In the genomic region with DNA sequence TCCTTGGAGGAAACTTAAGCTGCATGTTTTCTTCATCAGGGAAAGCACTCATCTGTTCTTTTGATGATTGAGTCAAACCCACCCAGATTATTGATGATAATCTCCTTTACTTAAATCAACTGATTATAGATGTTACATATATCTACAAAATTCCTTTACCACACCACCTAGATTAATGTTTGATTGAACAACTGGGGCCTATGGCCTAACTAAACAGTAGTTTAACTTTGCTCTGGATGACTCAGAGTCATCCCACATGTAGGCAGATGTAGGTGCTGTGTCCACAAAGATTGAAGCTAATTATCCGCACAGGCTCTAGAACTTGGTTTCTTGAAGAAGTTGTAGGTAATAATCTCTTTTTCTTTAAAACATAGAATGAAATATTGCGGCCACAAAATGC, we compare ENCODE assay signal across 21 cellular contexts. TPM values are rescaled to one million over a fixed set of nuclear protein-coding genes. Genes with fewer than 3 reads are reported as not detected.
DNase-seq lines count a peak whose midpoint lies in the region; ATAC-seq and TF ChIP-seq lines count a peak whose summit lies in the region.
"Had no signal": no experiment of that assay in that cellular context is flagged by ENCODE, and none has a peak within 500 bp of the region (broad histone marks: within the 10 kb centered on the region; RNA-seq: fewer than 3 reads in every experiment).

No MANE protein-coding gene starts in this region.

- DNase-seq in D341Med (ENCODE audit: low spot score) (peak; percentile 28), PC-3 (peak; percentile 71), fibroblast of lung (ENCODE audit: low read depth in 2 of 2) (peak; percentile 48 to 81), osteoblast (ENCODE audit: insufficient read length, low spot score, missing footprints) (peak; percentile 25), left cardiac atrium (no peak), GDM1 (lab: John Stamatoyannopoulos, UW) (no peak), suprapubic skin (ENCODE audit: low spot score in 2 of 2) (no peak)
- DNase-seq: activated CD8-positive, alpha-beta T cell treated with anti-CD3 and anti-CD28 coated beads, Interleukin-2, amount 10 ng/mL, durations not matched to agents 7 days and 5 days; activated T-cell treated with anti-CD3 and anti-CD28 coated beads, Interleukin-2, amount 50 U/mL, for 48 hours; CD4-positive, alpha-beta T cell; H7; head of caudate nucleus; immature natural killer cell; NCI-H2029; tibial artery had no signal

- POLR2A ChIA-PET in PC-3 (lab: Charles Lee; ENCODE audit: unreplicated experiment), result no interaction called here

- no peaks in the 10 kb centered on the region for H4K20me1 ChIP-seq in PC-3 (ENCODE audit: low read length)
- no peaks in the 10 kb centered on the region for H4K20me1 ChIP-seq in fibroblast of lung (ENCODE audit: control insufficient read depth, extremely low read depth, insufficient read depth, low read length)
- no peaks in the 10 kb centered on the region for H4K20me1 ChIP-seq in osteoblast (ENCODE audit: insufficient read depth, low read length)

- H3K27me3 ChIP-seq in PC-3 (ENCODE audit: low read length), result no peaks in the 10 kb centered on the region
- no peaks in the 10 kb centered on the region for H3K27me3 ChIP-seq in fibroblast of lung (ENCODE audit: control insufficient read depth, insufficient read depth, low read length)
- no peaks in the 10 kb centered on the region for H3K27me3 ChIP-seq in osteoblast (ENCODE audit: insufficient read depth, low read length)
- H3K27me3 ChIP-seq in suprapubic skin, result no peaks in the 10 kb centered on the region
- H3K27me3 ChIP-seq: esophagus muscularis mucosa, tibial artery had no signal

- TF ChIP-seq POLR2A in suprapubic skin (IDR thresholded peaks at IDR 0.05), result no peak

- H3K9me2 ChIP-seq in PC-3 (replicated peaks; ENCODE audit: low read length), result no peaks in the 10 kb centered on the region

- TF ChIP-seq EP300 in suprapubic skin (IDR thresholded peaks at IDR 0.05), result no peak

- ATAC-seq in PC-3, result peak; percentile 73
- no peak for ATAC-seq in SK-N-SH treated with all-trans-retinoic acid at 6 μM for 48 hours
- ATAC-seq in left cardiac atrium, result no peak
- ATAC-seq: activated CD8-positive, alpha-beta T cell treated with anti-CD3 and anti-CD28 coated beads, Interleukin-2, amount 10 ng/mL, durations not matched to agents 7 days and 5 days; activated naive CD4-positive, alpha-beta T cell treated with anti-CD3 and anti-CD28 coated beads, Interleukin-2, amount 50 U/mL, for 72 hours; natural killer cell treated with Interleukin-12 subunit alpha and Interleukin-12 subunit beta and Interleukin-15 and Interleukin-18, amount 100 ng/mL, for 72 hours; stimulated activated effector memory CD8-positive, alpha-beta T cell treated with anti-CD3 and anti-CD28 coated beads, Interleukin-12 subunit alpha, Interleukin-12 subunit beta, amount 100 ng/mL, for 72 hours had no signal

- peak overlapping the region; percentile 82 for H3K4me2 ChIP-seq in PC-3 (ENCODE audit: low read length)
- no peak overlapping the region for H3K4me2 ChIP-seq in fibroblast of lung (ENCODE audit: extremely low read depth, insufficient read depth, low read length)
- H3K4me2 ChIP-seq in osteoblast (ENCODE audit: insufficient read depth, low read length), result no peak overlapping the region

- H3K9ac ChIP-seq in PC-3 (ENCODE audit: low read length) (peak overlapping the region; percentile 85), fibroblast of lung (ENCODE audit: insufficient read depth, low read length) (no peak overlapping the region)

- 91% methylated on average over 2 of the region's 2 CpGs for WGBS in suprapubic skin

- H2AFZ ChIP-seq in PC-3 (ENCODE audit: low read length) (no peak overlapping the region), fibroblast of lung (ENCODE audit: low read length) (no peak overlapping the region), osteoblast (ENCODE audit: low read length) (no peak overlapping the region)

- H3K9me3 ChIP-seq in PC-3 (ENCODE audit: low read length) (no peaks in the 10 kb centered on the region), fibroblast of lung (ENCODE audit: control insufficient read depth, insufficient read depth, low read depth, low read length) (no peaks in the 10 kb centered on the region), osteoblast (ENCODE audit: low read depth, low read length) (no peaks in the 10 kb centered on the region), suprapubic skin (no peaks in the 10 kb centered on the region)
- H3K9me3 ChIP-seq: esophagus muscularis mucosa, tibial artery had no signal

- TF ChIP-seq CTCF in PC-3 (conservative IDR thresholded peaks at IDR 0.05; ENCODE audit: low read depth, low read length) (no peak), fibroblast of lung (conservative IDR thresholded peaks at IDR 0.05 in 1 of 2, IDR thresholded peaks at IDR 0.05 in 1 of 2; ENCODE audit: low read depth in 1 of 2, low read length in 2 of 2) (no peak), osteoblast (IDR thresholded peaks at IDR 0.05; ENCODE audit: extremely low read depth, low read depth, low read length) (no peak), suprapubic skin (IDR thresholded peaks at IDR 0.05) (no peak)

- H3K27ac ChIP-seq in PC-3 (ENCODE audit: low read length), result peak overlapping the region; percentile 99
- no peak overlapping the region for H3K27ac ChIP-seq in fibroblast of lung (ENCODE audit: insufficient read depth, low read length)
- H3K27ac ChIP-seq in osteoblast (ENCODE audit: low read depth, low read length), result no peak overlapping the region
- H3K27ac ChIP-seq in suprapubic skin, result no peak overlapping the region
- H3K27ac ChIP-seq: esophagus muscularis mucosa, tibial artery had no signal

- CTCF ChIA-PET in PC-3 (lab: Charles Lee), result interaction anchor here (0.5 to 1.2 kb wide), 2 partner anchors 39 to 42 kb away, joined by 3 to 4 read pairs; a partner anchor contains a TSS

- H3K36me3 ChIP-seq in PC-3 (ENCODE audit: low read depth, low read length), result no peaks in the 10 kb centered on the region
- H3K36me3 ChIP-seq in fibroblast of lung (ENCODE audit: control insufficient read depth, insufficient read depth, low read length), result no peaks in the 10 kb centered on the region
- H3K36me3 ChIP-seq in osteoblast (ENCODE audit: insufficient read depth, low read length), result no peaks in the 10 kb centered on the region
- no peaks in the 10 kb centered on the region for H3K36me3 ChIP-seq in suprapubic skin
- H3K36me3 ChIP-seq: esophagus muscularis mucosa, tibial artery had no signal

- H3K4me3 ChIP-seq in PC-3 (ENCODE audit: low read length) (peak overlapping the region; percentile 59), fibroblast of lung (replicated peaks in 1 of 4; ENCODE audit: control extremely low read depth in 1 of 4, insufficient read depth in 1 of 4, low read depth in 3 of 4, low read length in 4 of 4) (no peak overlapping the region), osteoblast (ENCODE audit: insufficient read depth, low read length) (no peak overlapping the region), suprapubic skin (no peak overlapping the region)
- H3K4me3 ChIP-seq: esophagus muscularis mucosa, tibial artery had no signal

- H3K4me1 ChIP-seq in PC-3 (ENCODE audit: insufficient read depth, low read length) (peaks cover 63% of the 10 kb centered on the region), fibroblast of lung (ENCODE audit: control insufficient read depth, extremely low read depth, insufficient read depth, low read length) (no peaks in the 10 kb centered on the region), osteoblast (ENCODE audit: insufficient read depth, low read length) (peaks cover 7% of the 10 kb centered on the region), suprapubic skin (no peaks in the 10 kb centered on the region)
- H3K4me1 ChIP-seq: esophagus muscularis mucosa, tibial artery had no signal

- intact Hi-C loops in PC-3 (cut with micrococcal nuclease), result loop anchor here (2.0 to 10.0 kb wide), 3 partner anchors 32 to 158 kb away; a partner anchor contains a TSS
- intact Hi-C loops in left cardiac atrium (cut with DNase I), result no loop called here

- BruUV-seq in PC-3 (replicated peaks; lab: Mats Ljungman, UMichigan), result no TSS peak

- H3K79me2 ChIP-seq in PC-3 (ENCODE audit: low read length), result peaks cover 17% of the 10 kb centered on the region; the same call in 1 of the 2 replicates
- H3K79me2 ChIP-seq in fibroblast of lung (ENCODE audit: control insufficient read depth, insufficient read depth, low read length), result no peaks in the 10 kb centered on the region
- H3K79me2 ChIP-seq in osteoblast (ENCODE audit: insufficient read depth, low read length), result no peaks in the 10 kb centered on the region

- peaks cover 13% of the 10 kb centered on the region for H3F3A ChIP-seq in PC-3 (ENCODE audit: low read length, unreplicated experiment)

TF ChIP-seq in SK-N-SH treated with all-trans-retinoic acid at 6 μM for 48 hours, 23 proteins besides CTCF, POLR2A, EP300 and RAD21:
- TF ChIP-seq ZC3H10 (CRISPR knock-in tag; IDR thresholded peaks at IDR 0.05), result no peak
- TF ChIP-seq, protein P1, sequence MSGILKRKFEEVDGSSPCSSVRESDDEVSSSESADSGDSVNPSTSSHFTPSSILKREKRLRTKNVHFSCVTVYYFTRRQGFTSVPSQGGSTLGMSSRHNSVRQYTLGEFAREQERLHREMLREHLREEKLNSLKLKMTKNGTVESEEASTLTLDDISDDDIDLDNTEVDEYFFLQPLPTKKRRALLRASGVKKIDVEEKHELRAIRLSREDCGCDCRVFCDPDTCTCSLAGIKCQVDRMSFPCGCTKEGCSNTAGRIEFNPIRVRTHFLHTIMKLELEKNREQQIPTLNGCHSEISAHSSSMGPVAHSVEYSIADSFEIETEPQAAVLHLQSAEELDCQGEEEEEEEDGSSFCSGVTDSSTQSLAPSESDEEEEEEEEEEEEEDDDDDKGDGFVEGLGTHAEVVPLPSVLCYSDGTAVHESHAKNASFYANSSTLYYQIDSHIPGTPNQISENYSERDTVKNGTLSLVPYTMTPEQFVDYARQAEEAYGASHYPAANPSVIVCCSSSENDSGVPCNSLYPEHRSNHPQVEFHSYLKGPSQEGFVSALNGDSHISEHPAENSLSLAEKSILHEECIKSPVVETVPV (CRISPR knock-in tag; IDR thresholded peaks at IDR 0.05), result no peak
- TF ChIP-seq ZFP3 (CRISPR knock-in tag; IDR thresholded peaks at IDR 0.05), result no peak
- TF ChIP-seq CSDC2 (CRISPR knock-in tag; IDR thresholded peaks at IDR 0.05), result no peak
- no peak for TF ChIP-seq BACH2 (CRISPR knock-in tag; IDR thresholded peaks at IDR 0.05; ENCODE audit: borderline replicate concordance)

RNA-seq across cellular contexts. Expression of a gene that starts 42.2 kb away (rescaled TPM):
- total RNA-seq in PC-3 (2014; rRNA removed) (22.4 and 28.0 TPM in 2 replicates), fibroblast of lung (0.51 and 1.3 TPM in 2 replicates), osteoblast (0.72 and 3.5 TPM in 2 replicates), left cardiac atrium (1 to 10 TPM in 1 of 2 donors, not detected in 1; 1.0 TPM), suprapubic skin (10 to 100 TPM in 1 of 4 donors, 1 to 10 TPM in 3; 6.4 to 12.0 (median 8.2) TPM)
- polyA plus RNA-seq in fibroblast of lung, result 2.2 and 4.4 TPM in 2 replicates
- polyA plus RNA-seq in fibroblast of lung (2012), result 1.6 and 2.9 TPM in 2 replicates
- polyA minus RNA-seq in fibroblast of lung (ENCODE audit: low replicate concordance), result not detected in 2 replicates
- total RNA-seq: natural killer cell treated with Interleukin-12 subunit alpha and Interleukin-12 subunit beta and Interleukin-15 and Interleukin-18, amount 100 ng/mL, for 72 hours; NCI-H460 had no signal

Comparison
In these comparisons a context has a peak if more than half of its experiments do, and no peak if none do; other contexts are left out.
1. DNase-seq: peak in D341Med (single experiment), PC-3 (single experiment), fibroblast of lung (2 of 2) and osteoblast (single experiment); none in left cardiac atrium (single experiment), GDM1 (single experiment) and suprapubic skin (0 of 2).